30 cellular contexts compared by ENCODE assay signal in the genomic region with DNA sequence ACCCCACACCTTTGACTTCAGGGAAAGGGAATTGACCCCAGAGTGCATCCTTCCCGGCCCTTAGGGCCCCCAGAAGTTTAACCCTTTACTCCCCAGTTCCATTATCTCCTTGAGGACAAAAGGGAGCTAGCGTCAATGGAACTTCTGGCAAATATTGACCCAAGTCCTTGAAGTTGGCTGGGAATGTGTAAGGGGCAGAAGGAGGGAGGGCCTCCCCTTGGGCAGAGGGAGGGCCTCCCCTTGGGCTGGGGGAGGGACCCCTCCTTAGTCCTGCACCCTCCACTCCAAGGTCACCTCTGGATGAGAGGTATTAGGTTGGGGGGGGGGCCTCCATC. TPM values are rescaled to one million over a fixed set of nuclear protein-coding genes. Genes with fewer than 3 reads are reported as not detected.
"Had no signal": no experiment of that assay in that cellular context is flagged by ENCODE, and none has a peak within 500 bp of the region (broad histone marks: within the 10 kb centered on the region; RNA-seq: fewer than 3 reads in every experiment).

No MANE protein-coding gene starts in this region.

- DNase-seq: cerebellar nuclear complex; cortex of kidney; effector memory CD8-positive, alpha-beta T cell; foreskin keratinocyte; glutamatergic neuron; heart right ventricle; hippocampal formation; immature natural killer cell; islet precursor cell; mesenchymal stem cell; mucosa of descending colon; naive B cell; nucleus accumbens; ovary; psoas muscle; right cardiac atrium; small intestine; stimulated activated CD4-positive, alpha-beta T cell treated with anti-CD3 and anti-CD28 coated beads, Interleukin-15, amount 100 ng/mL, for 24 hours; stimulated activated CD4-positive, alpha-beta T cell treated with anti-CD3 and anti-CD28 coated beads, Interleukin-2, amount 100 ng/mL, for 48 hours; stimulated activated naive B cell treated with anti-CD40 and anti-IgM and Interleukin-4, amounts not matched to agents 10 μg/mL and 1 μg/mL and 100 μg/mL, for 72 hours; stimulated activated naive CD8-positive, alpha-beta T cell treated with anti-CD3 and anti-CD28 coated beads, Interleukin-15, amount 100 ng/mL, for 72 hours; transverse colon had no signal

- H3K4me3 Mint-ChIP-seq: mesothelial cell of epicardium; natural killer cell treated with Interleukin-12 subunit alpha and Interleukin-12 subunit beta and Interleukin-15 and Interleukin-18, amount 100 ng/mL, for 72 hours; neural progenitor cell; stimulated activated naive CD8-positive, alpha-beta T cell treated with anti-CD3 and anti-CD28 coated beads, Interleukin-15, amount 100 ng/mL, for 72 hours had no signal

- H3K9me3 ChIP-seq: heart right ventricle, mucosa of descending colon, ovary, psoas muscle, suprapubic skin, transverse colon had no signal

- H3K9ac ChIP-seq: neural progenitor cell had no signal

- H3K36me3 ChIP-seq: heart right ventricle, neural progenitor cell, ovary, suprapubic skin, transverse colon had no signal

- H3K4me1 ChIP-seq: foreskin keratinocyte had no signal

- H3K27ac Mint-ChIP-seq: effector memory CD8-positive, alpha-beta T cell; immature natural killer cell; mesothelial cell of epicardium; natural killer cell treated with Interleukin-12 subunit alpha and Interleukin-12 subunit beta and Interleukin-15 and Interleukin-18, amount 100 ng/mL, for 72 hours; neural progenitor cell; stimulated activated naive B cell treated with anti-CD40 and anti-IgM and Interleukin-4, amounts not matched to agents 10 μg/mL and 1 μg/mL and 100 μg/mL, for 72 hours; stimulated activated naive CD8-positive, alpha-beta T cell treated with anti-CD3 and anti-CD28 coated beads, Interleukin-15, amount 100 ng/mL, for 72 hours had no signal

- ATAC-seq: effector memory CD8-positive, alpha-beta T cell; esophagus mucosa; foreskin keratinocyte; heart right ventricle; mucosa of descending colon; natural killer cell treated with Interleukin-12 subunit alpha and Interleukin-12 subunit beta and Interleukin-15 and Interleukin-18, amount 100 ng/mL, for 72 hours; psoas muscle; right cardiac atrium; stimulated activated naive B cell treated with anti-CD40 and anti-IgM and Interleukin-4, amounts not matched to agents 10 μg/mL and 1 μg/mL and 100 μg/mL, for 72 hours; stimulated activated naive CD8-positive, alpha-beta T cell treated with anti-CD3 and anti-CD28 coated beads, Interleukin-15, amount 100 ng/mL, for 72 hours had no signal

- H3K36me3 Mint-ChIP-seq: immature natural killer cell; mesothelial cell of epicardium; naive B cell; natural killer cell treated with Interleukin-12 subunit alpha and Interleukin-12 subunit beta and Interleukin-15 and Interleukin-18, amount 100 ng/mL, for 72 hours; stimulated activated naive B cell treated with anti-CD40 and anti-IgM and Interleukin-4, amounts not matched to agents 10 μg/mL and 1 μg/mL and 100 μg/mL, for 72 hours had no signal

- H2AFZ ChIP-seq: neural progenitor cell had no signal

- H3K9me3 Mint-ChIP-seq: effector memory CD8-positive, alpha-beta T cell; immature natural killer cell; mesothelial cell of epicardium; natural killer cell treated with Interleukin-12 subunit alpha and Interleukin-12 subunit beta and Interleukin-15 and Interleukin-18, amount 100 ng/mL, for 72 hours; stimulated activated naive B cell treated with anti-CD40 and anti-IgM and Interleukin-4, amounts not matched to agents 10 μg/mL and 1 μg/mL and 100 μg/mL, for 72 hours; stimulated activated naive CD8-positive, alpha-beta T cell treated with anti-CD3 and anti-CD28 coated beads, Interleukin-15, amount 100 ng/mL, for 72 hours had no signal

- H3K4me3 ChIP-seq: heart right ventricle, mucosa of descending colon, ovary, psoas muscle, suprapubic skin, transverse colon had no signal

- H3K27ac ChIP-seq: epithelial cell of prostate, foreskin keratinocyte, heart right ventricle, neural progenitor cell, ovary, psoas muscle, suprapubic skin, transverse colon had no signal

RNA-seq across cellular contexts. Expression of a gene that starts 3.0 kb away (rescaled TPM):
- total RNA-seq: dermis microvascular lymphatic vessel endothelial cell; foreskin keratinocyte; lung microvascular endothelial cell; natural killer cell treated with Interleukin-12 subunit alpha and Interleukin-12 subunit beta and Interleukin-15 and Interleukin-18, amount 100 ng/mL, for 72 hours had no signal
- polyA plus RNA-seq: foreskin keratinocyte, immature natural killer cell had no signal

RNA-seq across cellular contexts. Expression of a gene that starts 3.1 kb away (rescaled TPM):
- total RNA-seq: lung microvascular endothelial cell; natural killer cell treated with Interleukin-12 subunit alpha and Interleukin-12 subunit beta and Interleukin-15 and Interleukin-18, amount 100 ng/mL, for 72 hours had no signal
